Comparison of ENCODE assay signal across 1 cellular context in genomic region chr5:22621084-22621483, GRCh38.
TF ChIP-seq lines count a peak whose summit lies in the region.

No MANE protein-coding gene starts in this region.

TF ChIP-seq in endothelial cell of umbilical vein, 7 proteins besides CTCF, POLR2A, EP300 and RAD21:
- TF ChIP-seq EZH2 (IDR thresholded peaks at IDR 0.05; ENCODE audit: borderline replicate concordance, low read depth, low read length, severe bottlenecking), result no peak
- TF ChIP-seq POLR2AphosphoS5 (IDR thresholded peaks at IDR 0.05; ENCODE audit: insufficient read depth, low read depth, low read length), result no peak
- TF ChIP-seq FOS (IDR thresholded peaks at IDR 0.05; ENCODE audit: borderline replicate concordance, insufficient read depth, low read length), result no peak
- TF ChIP-seq MAX (IDR thresholded peaks at IDR 0.05; ENCODE audit: insufficient read depth, insufficient read length), result no peak
- no peak for TF ChIP-seq MYC (IDR thresholded peaks at IDR 0.05; ENCODE audit: low read depth, low read length)
- TF ChIP-seq GATA2 (IDR thresholded peaks at IDR 0.05; ENCODE audit: insufficient read depth, insufficient read length, low read depth, low read length), result no peak
- no peak for TF ChIP-seq JUN (IDR thresholded peaks at IDR 0.05; ENCODE audit: borderline replicate concordance, insufficient read depth, insufficient read length, low read depth)
